11 cellular contexts compared by ENCODE assay signal in genomic region chr6:158047120-158047518, GRCh38.
DNase-seq lines count a peak whose midpoint lies in the region; ATAC-seq and TF ChIP-seq lines count a peak whose summit lies in the region.
"Had no signal": no experiment of that assay in that cellular context is flagged by ENCODE, and none has a peak within 500 bp of the region (broad histone marks: within the 10 kb centered on the region; RNA-seq: fewer than 3 reads in every experiment).

No MANE protein-coding gene starts in this region.

- BruUV-seq in PC-3 (replicated peaks; lab: Mats Ljungman, UMichigan) = no TSS peak

- CTCF ChIA-PET in PC-3 (lab: Charles Lee) = no interaction called here

- peaks cover 34 to 39% of the 10 kb centered on the region in 2 donors for H3K4me1 Mint-ChIP-seq in natural killer cell treated with Interleukin-12 subunit alpha and Interleukin-12 subunit beta and Interleukin-15 and Interleukin-18, amount 100 ng/mL, for 72 hours (ENCODE audit: low read depth in 2 of 2)
- H3K4me1 Mint-ChIP-seq: activated B cell treated with CpG ODN at 0.5 μM for 24 hours had no signal

- peaks cover 30% of the 10 kb centered on the region for H3K4me1 ChIP-seq in PC-3 (ENCODE audit: insufficient read depth, low read length)
- peaks cover 0 to 3% of the 10 kb centered on the region in 2 donors for H3K4me1 ChIP-seq in left lung
- H3K4me1 ChIP-seq: spleen had no signal

- H3K9me3 Mint-ChIP-seq in natural killer cell treated with Interleukin-12 subunit alpha and Interleukin-12 subunit beta and Interleukin-15 and Interleukin-18, amount 100 ng/mL, for 72 hours = no peaks in the 10 kb centered on the region
- H3K9me3 Mint-ChIP-seq: activated B cell treated with CpG ODN at 0.5 μM for 24 hours had no signal

- H3K36me3 Mint-ChIP-seq in natural killer cell treated with Interleukin-12 subunit alpha and Interleukin-12 subunit beta and Interleukin-15 and Interleukin-18, amount 100 ng/mL, for 72 hours = peaks cover 7% of the 10 kb centered on the region

- POLR2A ChIA-PET in PC-3 (lab: Charles Lee; ENCODE audit: unreplicated experiment) = no interaction called here

- H3K36me3 ChIP-seq in PC-3 (ENCODE audit: low read depth, low read length) (peaks cover 4% of the 10 kb centered on the region; the same call in 1 of the 2 replicates), left lung (peaks cover 0 to 20% of the 10 kb centered on the region in 2 donors)

- H3K27me3 ChIP-seq in PC-3 (ENCODE audit: low read length) (no peaks in the 10 kb centered on the region), left lung (no peaks in the 10 kb centered on the region)
- H3K27me3 ChIP-seq: spleen had no signal

- H3K4me2 ChIP-seq in PC-3 (ENCODE audit: low read length) = peak overlapping the region; percentile 31; the same call in 1 of the 2 replicates

- peak overlapping the region; percentile 88 to 93 for H3K27ac Mint-ChIP-seq in natural killer cell treated with Interleukin-12 subunit alpha and Interleukin-12 subunit beta and Interleukin-15 and Interleukin-18, amount 100 ng/mL, for 72 hours
- H3K27ac Mint-ChIP-seq: activated B cell treated with CpG ODN at 0.5 μM for 24 hours had no signal

- TF ChIP-seq CTCF in PC-3 (conservative IDR thresholded peaks at IDR 0.05; ENCODE audit: low read depth, low read length) = no peak
- no peak for TF ChIP-seq CTCF in left lung (IDR thresholded peaks at IDR 0.05)

- H3K4me3 ChIP-seq in PC-3 (ENCODE audit: low read length) (no peak overlapping the region), left lung (no peak overlapping the region)
- H3K4me3 ChIP-seq: spleen had no signal

- peak overlapping the region; percentile 79 for H3K4me3 Mint-ChIP-seq in natural killer cell treated with Interleukin-12 subunit alpha and Interleukin-12 subunit beta and Interleukin-15 and Interleukin-18, amount 100 ng/mL, for 72 hours
- H3K4me3 Mint-ChIP-seq: activated B cell treated with CpG ODN at 0.5 μM for 24 hours had no signal

- H3K79me2 ChIP-seq in PC-3 (ENCODE audit: low read length) = no peaks in the 10 kb centered on the region

- H4K20me1 ChIP-seq in PC-3 (ENCODE audit: low read length) = no peaks in the 10 kb centered on the region

- peak; percentile 27; the same call in 1 of the 2 replicates for ATAC-seq in PC-3
- peak; percentile 75 to 84 for ATAC-seq in natural killer cell treated with Interleukin-12 subunit alpha and Interleukin-12 subunit beta and Interleukin-15 and Interleukin-18, amount 100 ng/mL, for 72 hours
- no peak for ATAC-seq in HG03521 (IDR thresholded peaks at IDR 0.05; ENCODE audit: unreplicated experiment)
- ATAC-seq in GM19467 (IDR thresholded peaks at IDR 0.05; ENCODE audit: unreplicated experiment) = no peak
- no peak for ATAC-seq in left lung
- no peak for ATAC-seq in HG03469 (IDR thresholded peaks at IDR 0.05; ENCODE audit: unreplicated experiment)

- H3K9me3 ChIP-seq in PC-3 (ENCODE audit: low read length) (no peaks in the 10 kb centered on the region), left lung (no peaks in the 10 kb centered on the region)
- H3K9me3 ChIP-seq: spleen had no signal

- no peaks in the 10 kb centered on the region for H3K27me3 Mint-ChIP-seq in natural killer cell treated with Interleukin-12 subunit alpha and Interleukin-12 subunit beta and Interleukin-15 and Interleukin-18, amount 100 ng/mL, for 72 hours
- H3K27me3 Mint-ChIP-seq: activated B cell treated with CpG ODN at 0.5 μM for 24 hours had no signal

- DNase-seq in PC-3 (peak; percentile 58), substantia nigra (lab: John Stamatoyannopoulos, UW) (peak in 1 of 49 donors; percentile 37), left lung (no peak)
- peak; percentile 13 for DNase-seq in activated effector memory CD4-positive, alpha-beta T cell treated with Interleukin-2 at 50 U/mL for 16 hours
- DNase-seq in natural killer cell treated with Interleukin-12 subunit alpha and Interleukin-12 subunit beta and Interleukin-15 and Interleukin-18, amount 100 ng/mL, for 72 hours (ENCODE audit: low spot score) = peak; percentile 73
- DNase-seq: activated B cell treated with CpG ODN at 0.5 μM for 24 hours, Karpas-422, spleen had no signal

- no peaks in the 10 kb centered on the region for H3F3A ChIP-seq in PC-3 (ENCODE audit: low read length, unreplicated experiment)

- H3K27ac ChIP-seq in PC-3 (ENCODE audit: low read length) = peak overlapping the region; percentile 64
- H3K27ac ChIP-seq in substantia nigra (ENCODE audit: low read depth, low read length, poor library complexity, severe bottlenecking) = peak overlapping the region; percentile 49
- H3K27ac ChIP-seq in left lung = no peak overlapping the region
- H3K27ac ChIP-seq: spleen had no signal

- intact Hi-C loops in PC-3 (cut with micrococcal nuclease) = no loop called here
- intact Hi-C loops in left lung (cut with DNase I) = no loop called here

- no peak overlapping the region for H2AFZ ChIP-seq in PC-3 (ENCODE audit: low read length)

- no peaks in the 10 kb centered on the region for H3K9me2 ChIP-seq in PC-3 (replicated peaks; ENCODE audit: low read length)

- H3K9ac ChIP-seq in PC-3 (ENCODE audit: low read length) = no peak overlapping the region; the same call in 1 of the 2 replicates

Comparison
In these comparisons a context has a peak if more than half of its experiments do, and no peak if none do; other contexts are left out.
1. ATAC-seq: peak in PC-3 (single experiment) and natural killer cell treated with Interleukin-12 subunit alpha and Interleukin-12 subunit beta and Interleukin-15 and Interleukin-18, amount 100 ng/mL, for 72 hours (2 of 2); none in HG03521 (single experiment), GM19467 (single experiment), left lung (single experiment) and HG03469 (single experiment).
2. DNase-seq: peak in PC-3 (single experiment), activated effector memory CD4-positive, alpha-beta T cell treated with Interleukin-2 at 50 U/mL for 16 hours (single experiment) and natural killer cell treated with Interleukin-12 subunit alpha and Interleukin-12 subunit beta and Interleukin-15 and Interleukin-18, amount 100 ng/mL, for 72 hours (single experiment); none in left lung (0 of 2).
3. H3K27ac ChIP-seq: peak in PC-3 (single experiment) and substantia nigra (single experiment); none in left lung (0 of 2).